5 cellular contexts compared by ENCODE assay signal in the genomic region with DNA sequence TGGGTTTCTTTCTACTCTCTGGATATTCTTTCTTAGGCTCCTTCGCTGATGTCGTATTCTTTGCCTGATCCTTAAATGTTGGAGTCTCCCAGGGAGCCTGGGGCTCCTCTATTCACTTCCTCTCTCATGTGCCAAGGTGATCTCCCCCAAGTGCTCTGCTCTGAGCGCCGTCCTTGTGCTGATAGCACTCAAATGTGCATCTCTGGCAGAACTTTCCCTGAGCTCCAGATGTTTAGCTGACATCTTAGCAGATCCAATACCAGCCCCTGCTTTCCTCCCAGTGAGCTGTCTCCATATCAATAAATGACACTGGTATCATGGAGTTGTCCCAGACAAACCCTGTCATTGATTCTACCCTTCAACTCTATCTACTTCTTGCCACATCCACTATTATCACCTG.
"Had no signal": no experiment of that assay in that cellular context is flagged by ENCODE, and none has a peak within 500 bp of the region (broad histone marks: within the 10 kb centered on the region; RNA-seq: fewer than 3 reads in every experiment).

No MANE protein-coding gene starts in this region.

- FAIRE-seq: HepG2, HTR-8/SVneo, K562 had no signal

- H3K27ac ChIP-seq: HL-60 had no signal

- DNase-seq: IMR-90 had no signal

- H3K4me3 ChIP-seq: K562 had no signal
